10 cellular contexts compared by ENCODE assay signal in genomic region chr20:38878798-38879197, GRCh38. TPM values are rescaled to one million over a fixed set of nuclear protein-coding genes. Genes with fewer than 3 reads are reported as not detected.
DNase-seq lines count a peak whose midpoint lies in the region; TF ChIP-seq lines count a peak whose summit lies in the region.
"Had no signal": no experiment of that assay in that cellular context is flagged by ENCODE, and none has a peak within 500 bp of the region (broad histone marks: within the 10 kb centered on the region; RNA-seq: fewer than 3 reads in every experiment).

No MANE protein-coding gene starts in this region.

- peaks cover 3% of the 10 kb centered on the region for H3K27me3 ChIP-seq in mammary epithelial cell (ENCODE audit: insufficient read depth, low read length)

- peaks cover 3% of the 10 kb centered on the region for H3K4me1 ChIP-seq in mammary epithelial cell (ENCODE audit: insufficient read depth, low read length)

- H3K79me2 ChIP-seq in mammary epithelial cell (ENCODE audit: insufficient read depth, low read length), result no peaks in the 10 kb centered on the region

- dilution Hi-C loops in mammary epithelial cell (cut with HindIII; ENCODE audit: low sequenced_read_pairs), result no loop called here

- H2AFZ ChIP-seq in mammary epithelial cell (ENCODE audit: low read depth, low read length), result no peak overlapping the region

- no peak overlapping the region for H3K4me2 ChIP-seq in mammary epithelial cell (ENCODE audit: insufficient read depth, low read depth, low read length)

- in situ Hi-C loops in mammary epithelial cell (cut with MboI; ENCODE audit: low sequenced_read_pairs in 2 of 2), result no loop called here

- WGBS in mammary epithelial cell (ENCODE audit: low coverage, missing lambda C conversion rate), result 36% methylated on average over 8 of the region's 9 CpGs

- peak; percentile 45 for DNase-seq in AG08395 (ENCODE audit: low spot score)
- peak; percentile 25 for DNase-seq in HT-29 (ENCODE audit: low spot score)
- peak; percentile 40 for DNase-seq in amniotic epithelial cell (ENCODE audit: low read depth)
- peak; percentile 14 for DNase-seq in kidney tubule cell (ENCODE audit: low spot score)
- DNase-seq in NCI-H748 treated with DMSO at 0.1 percent for 48 hours (lab: John Stamatoyannopoulos, UW), result no peak
- no peak for DNase-seq in dedifferentiated amniotic fluid mesenchymal stem cell (ENCODE audit: extremely low spot score)
- DNase-seq in NCI-H128 (lab: John Stamatoyannopoulos, UW; ENCODE audit: unreplicated experiment), result no peak
- no peak for DNase-seq in mammary epithelial cell
- DNase-seq: Calu3, esophagus squamous epithelium had no signal

- peaks cover 2% of the 10 kb centered on the region for H4K20me1 ChIP-seq in mammary epithelial cell (ENCODE audit: insufficient read depth, low read length)

- no peak overlapping the region for H3K27ac ChIP-seq in mammary epithelial cell (ENCODE audit: insufficient read depth, low read depth, low read length)
- H3K27ac ChIP-seq: esophagus squamous epithelium had no signal

- no peaks in the 10 kb centered on the region for H3K9me3 ChIP-seq in mammary epithelial cell (replicated peaks; ENCODE audit: insufficient read depth, low read length)
- H3K9me3 ChIP-seq: esophagus squamous epithelium had no signal

- intact Hi-C loops in mammary epithelial cell (cut with micrococcal nuclease), result loop anchor here (5.0 kb wide), 1 partner anchor 794 kb away; no protein-coding TSS in a partner anchor

- BruUV-seq in mammary epithelial cell (replicated peaks; lab: Mats Ljungman, UMichigan), result no TSS peak

- CTCF ChIA-PET in mammary epithelial cell (lab: Charles Lee; ENCODE audit: low non-redundant PET), result no interaction called here

- no peak overlapping the region for H3K9ac ChIP-seq in mammary epithelial cell (ENCODE audit: insufficient read depth, low read length)

- no peaks in the 10 kb centered on the region for H3K36me3 ChIP-seq in mammary epithelial cell (ENCODE audit: insufficient read depth, low read length)
- H3K36me3 ChIP-seq: esophagus squamous epithelium had no signal

- no peak for TF ChIP-seq CTCF in mammary epithelial cell (conservative IDR thresholded peaks at IDR 0.05 in 1 of 2, IDR thresholded peaks at IDR 0.05 in 1 of 2; ENCODE audit: extremely low read depth in 1 of 2, insufficient read depth in 1 of 2, low read depth in 1 of 2, low read length in 2 of 2)

- no peak overlapping the region for H3K4me3 ChIP-seq in mammary epithelial cell (replicated peaks in 1 of 3; ENCODE audit: insufficient read depth in 1 of 3, low read depth in 2 of 3, low read length in 3 of 3)
- H3K4me3 ChIP-seq: esophagus squamous epithelium had no signal

RNA-seq across cellular contexts. Expression of gene FAM83D, which starts 47.4 kb away (rescaled TPM):
- total RNA-seq in HT-29 (2014; rRNA removed; shearing (Covaris generic)), result 88.0 and 90.6 TPM in 2 replicates
- total RNA-seq in mammary epithelial cell, result 10 to 100 TPM in 1 of 2 donors, 1 to 10 TPM in 1; 3.7 to 29.9 TPM
- polyA plus RNA-seq in mammary epithelial cell, result 52.5 TPM
- 31.5 TPM for polyA minus RNA-seq in mammary epithelial cell

Comparison
In these comparisons a context has a peak if more than half of its experiments do, and no peak if none do; other contexts are left out.
1. DNase-seq: peak in AG08395 (single experiment), HT-29 (single experiment), amniotic epithelial cell (single experiment) and kidney tubule cell (single experiment); none in NCI-H748 treated with DMSO at 0.1 percent for 48 hours (single experiment), dedifferentiated amniotic fluid mesenchymal stem cell (single experiment), NCI-H128 (single experiment) and mammary epithelial cell (single experiment).